Comparison of ENCODE assay signal across 1 cellular context in genomic region chr16:67163903-67164558, GRCh38.
A peak's percentile ranks its signal among the peaks of the same experiment; 100 is the strongest.
TF ChIP-seq lines count a peak whose summit lies in the region.

No MANE protein-coding gene starts in this region.

TF ChIP-seq in HepG2, 621 proteins besides CTCF, POLR2A, EP300 and RAD21:
- TF ChIP-seq ZNF503 (CRISPR knock-in tag; IDR thresholded peaks at IDR 0.05) (no peak), PCBP2 (optimal IDR thresholded peaks at IDR 0.05; ENCODE audit: low read depth, low read length, poor library complexity, severe bottlenecking) (peak; percentile 59), ZBTB33 (CRISPR knock-in tag; IDR thresholded peaks at IDR 0.05) (peak; percentile 32; the same call in 1 of the 2 replicates), RXRA (CRISPR knock-in tag; IDR thresholded peaks at IDR 0.05) (peak; percentile 40; the same call in 1 of the 2 replicates)
